ENCODE assay signal across 8 cellular contexts in the genomic region with DNA sequence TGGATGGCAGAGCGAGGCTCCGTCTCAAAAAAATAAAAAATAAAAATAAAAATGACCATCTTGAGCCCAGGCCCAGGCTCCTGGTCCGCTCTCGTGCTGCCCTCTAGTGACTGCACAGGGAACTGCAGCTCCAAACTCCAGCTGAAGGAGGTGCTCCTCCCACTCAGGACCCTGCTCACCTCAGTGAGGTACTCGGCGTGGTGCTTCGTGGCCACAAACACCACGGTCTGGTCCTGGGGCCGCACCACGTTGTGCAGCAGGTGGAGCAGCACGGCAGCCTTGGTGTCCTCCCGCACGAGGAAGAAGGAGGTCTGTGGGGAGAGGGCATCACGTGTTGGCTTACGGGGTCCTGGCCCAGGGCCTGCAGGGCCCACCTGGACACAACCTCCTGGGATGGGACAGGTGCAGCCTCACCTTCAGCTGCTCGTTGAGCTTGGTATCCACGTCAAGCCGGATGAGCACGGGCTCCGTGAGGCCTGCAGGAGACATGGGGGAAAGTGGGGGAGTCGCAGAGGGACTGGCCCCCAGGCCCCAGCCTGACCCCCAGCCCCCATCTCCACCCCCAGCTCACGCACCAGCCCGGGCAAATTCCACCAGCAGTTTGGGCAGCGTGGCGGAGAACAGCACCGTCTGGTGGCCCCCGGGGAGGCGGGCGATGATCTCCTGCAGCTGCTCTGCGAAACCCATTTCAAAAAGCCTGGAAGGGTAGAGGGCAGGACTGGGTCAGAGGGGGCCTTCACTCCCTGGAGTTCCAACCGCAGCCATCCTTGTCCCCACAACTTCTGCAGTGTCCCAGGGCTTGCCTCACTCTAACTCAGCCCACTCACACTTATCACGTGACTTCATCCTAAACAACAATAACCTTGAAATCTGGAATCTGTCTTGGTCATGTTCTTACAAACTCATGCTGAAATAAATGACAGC. TPM values are rescaled to one million over a fixed set of nuclear protein-coding genes. Genes with fewer than 3 reads are reported as not detected.
DNase-seq lines count a peak whose midpoint lies in the region; ATAC-seq and TF ChIP-seq lines count a peak whose summit lies in the region.

No MANE protein-coding gene starts in this region.

- peaks cover 62 to 74% of the 10 kb centered on the region in 2 donors for H3K36me3 ChIP-seq in thyroid gland

- TF ChIP-seq POLR2A in thyroid gland (IDR thresholded peaks at IDR 0.05), result no peak

- WGBS in thyroid gland, 2 donors, result 61 to 63% methylated on average over 15 to 26 of the region's 32 CpGs

- H3K27ac ChIP-seq in thyroid gland, result no peak overlapping the region

- ATAC-seq in activated T-cell treated with anti-CD3 and anti-CD28 coated beads, Interleukin-2, amount 50 U/mL, for 72 hours (replicated peaks in 1 of 2), result peak; percentile 83
- ATAC-seq in omental fat pad (ENCODE audit: low FRiP score) (peak; percentile 58), GM21717 (IDR thresholded peaks at IDR 0.05; ENCODE audit: unreplicated experiment) (no peak)

- H3K27me3 Mint-ChIP-seq in activated T-cell treated with anti-CD3 and anti-CD28 coated beads, Interleukin-2, amount 50 U/mL, for 72 hours (ENCODE audit: low read depth), result no peaks in the 10 kb centered on the region

- H3K9me3 Mint-ChIP-seq in activated T-cell treated with anti-CD3 and anti-CD28 coated beads, Interleukin-2, amount 50 U/mL, for 72 hours, result peaks cover 0 to 1% of the 10 kb centered on the region in 2 donors

- peak overlapping the region; percentile 6 for H3K27ac Mint-ChIP-seq in activated T-cell treated with anti-CD3 and anti-CD28 coated beads, Interleukin-2, amount 50 U/mL, for 72 hours

- intact Hi-C loops in thyroid gland (cut with DNase I), result loop anchor here (2.0 kb wide), 1 partner anchor 126 kb away; no protein-coding TSS in a partner anchor

- peaks cover 3 to 17% of the 10 kb centered on the region in 2 donors for H3K4me1 ChIP-seq in thyroid gland

- H3K9me3 ChIP-seq in thyroid gland, result no peaks in the 10 kb centered on the region

- TF ChIP-seq CTCF in omental fat pad (IDR thresholded peaks at IDR 0.05) (no peak), thyroid gland (IDR thresholded peaks at IDR 0.05) (peak; percentile 93 to 100 (median 98))

- no peak overlapping the region for H3K4me3 Mint-ChIP-seq in activated T-cell treated with anti-CD3 and anti-CD28 coated beads, Interleukin-2, amount 50 U/mL, for 72 hours

- no peaks in the 10 kb centered on the region for H3K27me3 ChIP-seq in thyroid gland

- peaks cover 16 to 52% of the 10 kb centered on the region in 2 donors for H3K36me3 Mint-ChIP-seq in activated T-cell treated with anti-CD3 and anti-CD28 coated beads, Interleukin-2, amount 50 U/mL, for 72 hours (ENCODE audit: insufficient read depth in 2 of 2)

- H3K4me3 ChIP-seq in thyroid gland (replicated peaks in 1 of 3), result no peak overlapping the region

- DNase-seq in CMK (ENCODE audit: low read depth) (peak; percentile 38), GOT3 (lab: John Stamatoyannopoulos, UW) (peak; percentile 22), OCI-M1 (lab: John Stamatoyannopoulos, UW) (peak; percentile 72), fibroblast of peridontal ligament (ENCODE audit: extremely low read depth) (peak; percentile 68), omental fat pad (ENCODE audit: low spot score) (peak; percentile 77), thyroid gland (peak; percentile 80)
- DNase-seq in activated T-cell treated with anti-CD3 and anti-CD28 coated beads, Interleukin-2, amount 50 U/mL, for 72 hours, result peak; percentile 83 to 85

- H3K4me1 Mint-ChIP-seq in activated T-cell treated with anti-CD3 and anti-CD28 coated beads, Interleukin-2, amount 50 U/mL, for 72 hours (ENCODE audit: low read depth), result peaks cover 5% of the 10 kb centered on the region

RNA-seq across cellular contexts. Expression of a gene that starts 10.6 kb away (rescaled TPM):
- 10 to 100 TPM; 81.4 to 82.7 TPM for total RNA-seq in activated T-cell treated with anti-CD3 and anti-CD28 coated beads, Interleukin-2, amount 50 U/mL, for 72 hours
- total RNA-seq in omental fat pad (10 to 100 TPM; 42.4 to 67.0 (median 51.8) TPM), thyroid gland (10 to 100 TPM; 59.9 to 79.3 (median 68.8) TPM)

RNA-seq across cellular contexts. Expression of a gene that starts 10.8 kb away (rescaled TPM):
- 10 to 100 TPM; 21.3 to 25.1 TPM for total RNA-seq in activated T-cell treated with anti-CD3 and anti-CD28 coated beads, Interleukin-2, amount 50 U/mL, for 72 hours
- total RNA-seq in omental fat pad, result 10 to 100 TPM in 3 of 4 donors, 1 to 10 TPM in 1; 7.9 to 14.3 (median 11.5) TPM
- 10 to 100 TPM; 26.6 to 39.6 (median 32.8) TPM for total RNA-seq in thyroid gland

RNA-seq across cellular contexts. Expression of a gene that starts 25.2 kb away (rescaled TPM):
- 1 to 10 TPM; 2.0 to 2.1 TPM for total RNA-seq in activated T-cell treated with anti-CD3 and anti-CD28 coated beads, Interleukin-2, amount 50 U/mL, for 72 hours
- not detected for total RNA-seq in omental fat pad
- under 1 TPM in 1 of 4 donors, not detected in 3; 0.56 TPM for total RNA-seq in thyroid gland

RNA-seq across cellular contexts. Expression of a gene that starts 39.2 kb away (rescaled TPM):
- 10 to 100 TPM in 1 of 2 donors, 1 to 10 TPM in 1; 6.7 to 13.4 TPM for total RNA-seq in activated T-cell treated with anti-CD3 and anti-CD28 coated beads, Interleukin-2, amount 50 U/mL, for 72 hours
- not detected for total RNA-seq in omental fat pad
- total RNA-seq in thyroid gland, result 10 to 100 TPM; 27.3 to 52.9 (median 45.1) TPM

RNA-seq across cellular contexts. Expression of a gene that starts 46.5 kb away (rescaled TPM):
- 10 to 100 TPM; 74.7 to 84.0 TPM for total RNA-seq in activated T-cell treated with anti-CD3 and anti-CD28 coated beads, Interleukin-2, amount 50 U/mL, for 72 hours
- total RNA-seq in omental fat pad, result 10 to 100 TPM; 29.4 to 52.0 (median 33.5) TPM
- 100 to 1,000 TPM in 2 of 4 donors, 10 to 100 TPM in 2; 58.3 to 135 (median 109) TPM for total RNA-seq in thyroid gland

Comparison
In these comparisons a context has a peak if more than half of its experiments do, and no peak if none do; other contexts are left out.
1. DNase-seq: peak in every context shown above with its lines; median percentile 84 in activated T-cell treated with anti-CD3 and anti-CD28 coated beads, Interleukin-2, amount 50 U/mL, for 72 hours; 80 in thyroid gland; 77 in omental fat pad; 72 in OCI-M1; 68 in fibroblast of peridontal ligament; 38 in CMK; 22 in GOT3.
2. CTCF ChIP-seq: peak in thyroid gland (6 of 6); none in omental fat pad (0 of 3).